8 cellular contexts compared by ENCODE assay signal in genomic region chr16:68257906-68258800, GRCh38. TPM values are rescaled to one million over a fixed set of nuclear protein-coding genes. Genes with fewer than 3 reads are reported as not detected.
DNase-seq lines count a peak whose midpoint lies in the region; ATAC-seq, FAIRE-seq and TF ChIP-seq lines count a peak whose summit lies in the region.

No MANE protein-coding gene starts in this region.

- CTCF ChIA-PET in CD4-positive, alpha-beta T cell (lab: Charles Lee) = interaction anchor here (1.5 to 1.9 kb wide), 2 partner anchors 71 to 441 kb away, joined by 3 to 9 read pairs; no protein-coding TSS in a partner anchor

- no peaks in the 10 kb centered on the region for H3K79me1 ChIP-seq in trophoblast cell (ENCODE audit: low read length)

- peak overlapping the region; percentile 52 for H3K27ac Mint-ChIP-seq in endothelial cell (ENCODE audit: unreplicated experiment)
- H3K27ac Mint-ChIP-seq in CD4-positive, alpha-beta T cell = no peak overlapping the region

- H3K36me3 ChIP-seq in trophoblast cell (ENCODE audit: control insufficient read depth in 1 of 2, insufficient read depth in 2 of 2, low read length in 2 of 2) = peaks cover 29 to 30% of the 10 kb centered on the region in 2 experiments

- H4K91ac ChIP-seq in trophoblast cell (ENCODE audit: low read depth, low read length) = no peak overlapping the region

- no peak for ATAC-seq in HG03442 (IDR thresholded peaks at IDR 0.05; ENCODE audit: unreplicated experiment)
- ATAC-seq in CD4-positive, alpha-beta T cell (ENCODE audit: poor library complexity) = no peak

- H2BK5ac ChIP-seq in trophoblast cell (ENCODE audit: low read depth, low read length, poor library complexity) = no peak overlapping the region

- H3K4me1 ChIP-seq in trophoblast cell (ENCODE audit: control insufficient read depth in 1 of 2, insufficient read depth in 2 of 2, low read length in 2 of 2) = peaks cover 4 to 9% of the 10 kb centered on the region in 2 experiments

- H3K4me1 Mint-ChIP-seq in endothelial cell (ENCODE audit: unreplicated experiment) = peaks cover 6% of the 10 kb centered on the region
- peaks cover 20% of the 10 kb centered on the region for H3K4me1 Mint-ChIP-seq in CD4-positive, alpha-beta T cell (ENCODE audit: low read depth)

- no peak overlapping the region for H2AK5ac ChIP-seq in trophoblast cell (ENCODE audit: low read length)

- H3K23ac ChIP-seq in trophoblast cell (ENCODE audit: low read length) = no peak overlapping the region

- TF ChIP-seq POLR2A in GM12891 (IDR thresholded peaks at IDR 0.05; ENCODE audit: low read depth, low read length) = no peak

- H3K27me3 Mint-ChIP-seq in endothelial cell (ENCODE audit: unreplicated experiment) = peaks cover 16% of the 10 kb centered on the region
- H3K27me3 Mint-ChIP-seq in CD4-positive, alpha-beta T cell = no peaks in the 10 kb centered on the region

- H3K14ac ChIP-seq in trophoblast cell (ENCODE audit: low read length) = no peak overlapping the region

- H3K18ac ChIP-seq in trophoblast cell (ENCODE audit: low read length) = no peak overlapping the region

- FAIRE-seq in GM12891 (lab: Jason Lieb, UNC) = peak; percentile 69

- no peak overlapping the region for H3K27ac ChIP-seq in trophoblast cell (ENCODE audit: low read depth, low read length)
- H3K27ac ChIP-seq in CD4-positive, alpha-beta T cell (ENCODE audit: low read depth, low read length) = no peak overlapping the region

- H3K4me2 ChIP-seq in trophoblast cell (ENCODE audit: low read length) = no peak overlapping the region

- no peak overlapping the region for H3K9ac ChIP-seq in trophoblast cell (ENCODE audit: low read length)

- H3K9me3 Mint-ChIP-seq in endothelial cell (ENCODE audit: unreplicated experiment) = no peaks in the 10 kb centered on the region
- H3K9me3 Mint-ChIP-seq in CD4-positive, alpha-beta T cell = no peaks in the 10 kb centered on the region

- H2AFZ ChIP-seq in trophoblast cell (ENCODE audit: insufficient read depth, low read length, poor library complexity) = peak overlapping the region; percentile 26

- POLR2A ChIA-PET in CD4-positive, alpha-beta T cell (lab: Charles Lee) = interaction anchor here (0.8 to 3.3 kb wide), 5 partner anchors 13 to 52 kb away, joined by 3 to 13 read pairs (median 3); partner anchors contain the start of genes PLA2G15, PRMT7 and SLC7A6OS

- H3K4me3 Mint-ChIP-seq in endothelial cell (ENCODE audit: unreplicated experiment) = peak overlapping the region; percentile 56
- no peak overlapping the region for H3K4me3 Mint-ChIP-seq in CD4-positive, alpha-beta T cell

- no peaks in the 10 kb centered on the region for H3K27me3 ChIP-seq in trophoblast cell (ENCODE audit: insufficient read depth, low read length)
- H3K27me3 ChIP-seq in CD4-positive, alpha-beta T cell (ENCODE audit: control insufficient read depth, insufficient read depth, low read length) = no peaks in the 10 kb centered on the region

- no peak overlapping the region for H2BK12ac ChIP-seq in trophoblast cell (ENCODE audit: low read length)

- no peaks in the 10 kb centered on the region for H3K9me3 ChIP-seq in trophoblast cell (ENCODE audit: insufficient read depth, low read depth, low read length)
- no peaks in the 10 kb centered on the region for H3K9me3 ChIP-seq in CD4-positive, alpha-beta T cell (ENCODE audit: control insufficient read depth, low read length)

- peaks cover 9% of the 10 kb centered on the region for H3K36me3 Mint-ChIP-seq in endothelial cell (ENCODE audit: low read depth, unreplicated experiment)
- peaks cover 20% of the 10 kb centered on the region for H3K36me3 Mint-ChIP-seq in CD4-positive, alpha-beta T cell (ENCODE audit: low read depth)

- no peak overlapping the region for H3K4ac ChIP-seq in trophoblast cell (ENCODE audit: low read depth, low read length)

- intact Hi-C loops in CD4-positive, alpha-beta T cell (cut with DNase I, micrococcal nuclease) = no loop called here

- no peak overlapping the region for H3K4me3 ChIP-seq in trophoblast cell (ENCODE audit: low read depth, low read length)

- DNase-seq in GM12891 (ENCODE audit: insufficient read length, low spot score) (no peak), LHCN-M2 (ENCODE audit: low read depth) (peak; percentile 89), endothelial cell (ENCODE audit: low spot score) (no peak), trophoblast cell (no peak), NCI-H1092 (lab: John Stamatoyannopoulos, UW) (no peak), NCI-H1092 treated with DMSO at 0.1 percent for 48 hours (lab: John Stamatoyannopoulos, UW) (no peak)
- no peak for DNase-seq in CD4-positive, alpha-beta T cell

- no peak overlapping the region for H4K12ac ChIP-seq in trophoblast cell (ENCODE audit: low read depth, low read length)

- no peaks in the 10 kb centered on the region for H3K79me2 ChIP-seq in trophoblast cell (ENCODE audit: control insufficient read depth, insufficient read depth, low read length, poor library complexity)

- no peak overlapping the region for H2BK120ac ChIP-seq in trophoblast cell (ENCODE audit: insufficient read depth, low read length, poor library complexity)

- TF ChIP-seq CTCF in endothelial cell (IDR thresholded peaks at IDR 0.05; ENCODE audit: unreplicated experiment) = no peak
- TF ChIP-seq CTCF in CD4-positive, alpha-beta T cell (IDR thresholded peaks at IDR 0.05) = no peak

- no CpG with 5 or more reads among the region's 13 CpGs for WGBS in trophoblast cell (ENCODE audit: extremely low coverage, insufficient coverage, insufficient read length)

- peak overlapping the region; percentile 55 for H4K8ac ChIP-seq in trophoblast cell (ENCODE audit: low read depth, low read length)

TF ChIP-seq in GM12891, 5 proteins besides CTCF, POLR2A, EP300 and RAD21:
- TF ChIP-seq POLR2AphosphoS5 (IDR thresholded peaks at IDR 0.05; ENCODE audit: low read depth, low read length) (no peak), PAX5 (IDR thresholded peaks at IDR 0.05; ENCODE audit: insufficient read depth, low read length, severe bottlenecking) (peak; percentile 54)
TF ChIP-seq in GM12891: peak in this region for 1.

RNA-seq across cellular contexts. Expression of gene SLC7A6, which starts 6.2 kb away (rescaled TPM):
- polyA plus RNA-seq in GM12891 (2012; ENCODE audit: low read depth, missing spikeins) = 27.0 TPM
- total RNA-seq in LHCN-M2 (2014; rRNA removed) = 14.9 and 19.3 TPM in 2 replicates
- 15.6 TPM for polyA plus RNA-seq in LHCN-M2 (2012)
- total RNA-seq in endothelial cell (ENCODE audit: unreplicated experiment) = 20.8 TPM
- polyA plus RNA-seq in trophoblast cell (2013) = 65.1 and 75.5 TPM in 2 replicates
- 100 to 1,000 TPM; 187 to 197 TPM for total RNA-seq in CD4-positive, alpha-beta T cell

RNA-seq across cellular contexts. Expression of gene PLA2G15, which starts 13.0 kb away (rescaled TPM):
- 6.5 TPM for polyA plus RNA-seq in GM12891 (2012; ENCODE audit: low read depth, missing spikeins)
- total RNA-seq in LHCN-M2 (2014; rRNA removed) (24.0 and 31.1 TPM in 2 replicates), endothelial cell (ENCODE audit: unreplicated experiment) (14.9 TPM)
- 27.8 TPM for polyA plus RNA-seq in LHCN-M2 (2012)
- 22.1 and 24.6 TPM in 2 replicates for polyA plus RNA-seq in trophoblast cell (2013)
- 1 to 10 TPM; 4.3 to 4.7 TPM for total RNA-seq in CD4-positive, alpha-beta T cell

RNA-seq across cellular contexts. Expression of gene ESRP2, which starts 22.2 kb away (rescaled TPM):
- 0.12 TPM for polyA plus RNA-seq in GM12891 (2012; ENCODE audit: low read depth, missing spikeins)
- 0.13 TPM in 1 of 2 replicates, not detected in the other for total RNA-seq in LHCN-M2 (2014; rRNA removed)
- polyA plus RNA-seq in LHCN-M2 (2012) = 0.10 TPM
- total RNA-seq in endothelial cell (ENCODE audit: unreplicated experiment) = 0.64 TPM
- polyA plus RNA-seq in trophoblast cell (2013) = 30.4 and 31.7 TPM in 2 replicates
- not detected for total RNA-seq in CD4-positive, alpha-beta T cell

RNA-seq across cellular contexts. Expression of gene SLC7A6OS, which starts 52.6 kb away (rescaled TPM):
- polyA plus RNA-seq in GM12891 (2012; ENCODE audit: low read depth, missing spikeins) = 14.2 TPM
- total RNA-seq in LHCN-M2 (2014; rRNA removed) (12.0 and 12.1 TPM in 2 replicates), endothelial cell (ENCODE audit: unreplicated experiment) (20.0 TPM)
- polyA plus RNA-seq in LHCN-M2 (2012) = 8.2 TPM
- polyA plus RNA-seq in trophoblast cell (2013) = 8.8 and 9.9 TPM in 2 replicates
- 10 to 100 TPM; 29.0 to 32.1 TPM for total RNA-seq in CD4-positive, alpha-beta T cell

RNA-seq across cellular contexts. Expression of gene PRMT7, which starts 52.7 kb away (rescaled TPM):
- 49.7 TPM for polyA plus RNA-seq in GM12891 (2012; ENCODE audit: low read depth, missing spikeins)
- total RNA-seq in LHCN-M2 (2014; rRNA removed) (64.6 and 65.0 TPM in 2 replicates), endothelial cell (ENCODE audit: unreplicated experiment) (42.8 TPM)
- 34.8 TPM for polyA plus RNA-seq in LHCN-M2 (2012)
- polyA plus RNA-seq in trophoblast cell (2013) = 32.7 and 33.3 TPM in 2 replicates
- total RNA-seq in CD4-positive, alpha-beta T cell = 10 to 100 TPM; 46.3 to 51.0 TPM
